In genomic region chr5:141001854-141002666, GRCh38 we compare ENCODE assay signal across 11 cellular contexts. TPM values are rescaled to one million over a fixed set of nuclear protein-coding genes. Genes with fewer than 3 reads are reported as not detected.
DNase-seq lines count a peak whose midpoint lies in the region; ATAC-seq, FAIRE-seq and TF ChIP-seq lines count a peak whose summit lies in the region.
"Had no signal": no experiment of that assay in that cellular context is flagged by ENCODE, and none has a peak within 500 bp of the region (broad histone marks: within the 10 kb centered on the region; RNA-seq: fewer than 3 reads in every experiment).

No MANE protein-coding gene starts in this region.

- no peak for TF ChIP-seq POLR2A in heart left ventricle (IDR thresholded peaks at IDR 0.05)

- POLR2A ChIA-PET in T-cell (lab: Charles Lee): no interaction called here

- H3K27me3 Mint-ChIP-seq in T-cell: peaks cover 28 to 42% of the 10 kb centered on the region in 2 donors

- WGBS in heart left ventricle, 4 donors: 2 to 4% (median 4%) methylated on average over 18 to 19 of the region's 19 CpGs

- no peaks in the 10 kb centered on the region for H3K36me3 Mint-ChIP-seq in T-cell

- TF ChIP-seq CTCF in heart left ventricle (IDR thresholded peaks at IDR 0.05) (no peak), right atrium auricular region (IDR thresholded peaks at IDR 0.05) (no peak)

- peak in 2 of 5 donors; percentile 7 to 19 for DNase-seq in heart left ventricle
- DNase-seq in right atrium auricular region (ENCODE audit: low spot score): no peak
- peak; percentile 1 for DNase-seq in adipocyte (ENCODE audit: low read depth)
- DNase-seq in kidney tubule cell (ENCODE audit: low spot score): peak; percentile 57
- DNase-seq in urothelium cell line (ENCODE audit: low spot score): peak; percentile 24
- no peak for DNase-seq in T-cell

- H3K4me1 ChIP-seq in heart left ventricle: peaks cover 0 to 12% (median 2%) of the 10 kb centered on the region in 12 donors
- peaks cover 0 to 7% of the 10 kb centered on the region in 2 donors for H3K4me1 ChIP-seq in right atrium auricular region
- no peaks in the 10 kb centered on the region for H3K4me1 ChIP-seq in adipocyte (ENCODE audit: control insufficient read depth, insufficient read depth, low read length)

- ATAC-seq in heart left ventricle (peak in 3 of 4 donors; percentile 9 to 51 (median 49)), GM18498 (IDR thresholded peaks at IDR 0.05; ENCODE audit: unreplicated experiment) (no peak), GM21390 (IDR thresholded peaks at IDR 0.05; ENCODE audit: unreplicated experiment) (no peak), T-cell (replicated peaks in 1 of 4) (no peak)
- ATAC-seq: K562 had no signal

- peaks cover 0 to 3% (median 0%) of the 10 kb centered on the region in 3 donors for H3K9me3 Mint-ChIP-seq in T-cell

- H3K4me1 Mint-ChIP-seq in T-cell: peaks cover 5 to 13% (median 6%) of the 10 kb centered on the region in 3 donors

- H3K27me3 ChIP-seq in heart left ventricle: peaks cover 3 to 39% (median 20%) of the 10 kb centered on the region in 9 donors
- H3K27me3 ChIP-seq in right atrium auricular region: peaks cover 0 to 3% of the 10 kb centered on the region in 2 donors
- H3K27me3 ChIP-seq in adipocyte (replicated peaks; ENCODE audit: control insufficient read depth, insufficient read depth, low read length): peaks cover 3% of the 10 kb centered on the region

- H3K36me3 ChIP-seq in heart left ventricle (no peaks in the 10 kb centered on the region), right atrium auricular region (no peaks in the 10 kb centered on the region), adipocyte (ENCODE audit: control insufficient read depth, insufficient read depth, low read length, severe bottlenecking) (no peaks in the 10 kb centered on the region)
- H3K36me3 ChIP-seq: BLaER1 treated with 17β-estradiol and CSF1 and Interleukin-3, amounts not matched to agents 10 nM and 100 nM had no signal

- H3K27ac ChIP-seq in heart left ventricle (no peak overlapping the region), right atrium auricular region (no peak overlapping the region)
- H3K27ac ChIP-seq: BLaER1 treated with 17β-estradiol and CSF1 and Interleukin-3, amounts not matched to agents 10 nM and 100 nM had no signal

- no peak overlapping the region for H3K27ac Mint-ChIP-seq in T-cell
- H3K27ac Mint-ChIP-seq: dendritic cell treated with granulocyte-macrophage colony-stimulating factor and Interleukin-4, amounts not matched to agents 40 ng/mL and 50 ng/mL, for 4 days had no signal

- H3K9ac ChIP-seq in adipocyte (ENCODE audit: low read length): no peak overlapping the region
- H3K9ac ChIP-seq: BLaER1 treated with 17β-estradiol and CSF1 and Interleukin-3, amounts not matched to agents 10 nM and 100 nM had no signal

- H3K9me3 ChIP-seq in heart left ventricle: no peaks in the 10 kb centered on the region
- H3K9me3 ChIP-seq in right atrium auricular region: no peaks in the 10 kb centered on the region
- no peaks in the 10 kb centered on the region for H3K9me3 ChIP-seq in adipocyte (ENCODE audit: control insufficient read depth, low read length)
- H3K9me3 ChIP-seq: BLaER1 treated with 17β-estradiol and CSF1 and Interleukin-3, amounts not matched to agents 10 nM and 100 nM had no signal

- CTCF ChIA-PET in T-cell (lab: Charles Lee): interaction anchor here in 1 of 2 donors (0.5 kb wide), 1 partner anchor 329 kb away, joined by 11 read pairs; no protein-coding TSS in a partner anchor

- FAIRE-seq in urothelium cell line (lab: Jason Lieb, UNC): no peak
- FAIRE-seq: K562 had no signal

- intact Hi-C loops in heart left ventricle (cut with DNase I): no loop called here

- H3K4me3 ChIP-seq in heart left ventricle (peak overlapping the region in 9 of 12 donors; percentile 5 to 39 (median 25)), right atrium auricular region (peak overlapping the region in 1 of 2 donors; percentile 32), adipocyte (ENCODE audit: low read length) (peak overlapping the region; percentile 37)
- H3K4me3 ChIP-seq: BLaER1 treated with 17β-estradiol and CSF1 and Interleukin-3, amounts not matched to agents 10 nM and 100 nM; K562 had no signal

- H3K4me3 Mint-ChIP-seq in T-cell: peak overlapping the region in 1 of 3 donors; percentile 24
- H3K4me3 Mint-ChIP-seq: dendritic cell treated with granulocyte-macrophage colony-stimulating factor and Interleukin-4, amounts not matched to agents 40 ng/mL and 50 ng/mL, for 4 days had no signal

RNA-seq across cellular contexts. Expression of gene PCDHAC2, which starts 35.8 kb away (rescaled TPM):
- 1 to 10 TPM in 2 of 9 donors, under 1 TPM in 7; 0.07 to 2.2 (median 0.47) TPM for total RNA-seq in heart left ventricle
- under 1 TPM in 1 of 2 donors, not detected in 1; 0.07 TPM for polyA plus RNA-seq in heart left ventricle
- total RNA-seq in right atrium auricular region: 1 to 10 TPM; 3.7 to 4.1 TPM
- under 1 TPM in 1 of 5 donors, not detected in 4; 0.03 TPM for total RNA-seq in T-cell
- total RNA-seq: K562 had no signal

RNA-seq across cellular contexts. Expression of gene PCDHB1, which starts 49.1 kb away (rescaled TPM):
- total RNA-seq in heart left ventricle (under 1 TPM in 2 of 9 donors, not detected in 7; 0.04 to 0.05 TPM), right atrium auricular region (not detected), T-cell (not detected)
- not detected for polyA plus RNA-seq in heart left ventricle
- total RNA-seq: K562 had no signal
- polyA plus RNA-seq: K562 had no signal

Comparison
In these comparisons a context has a peak if more than half of its experiments do, and no peak if none do; other contexts are left out.
1. ATAC-seq: peak in heart left ventricle (3 of 4); none in GM18498 (single experiment), GM21390 (single experiment) and T-cell (0 of 4).
2. DNase-seq: peak in adipocyte (single experiment), kidney tubule cell (single experiment) and urothelium cell line (single experiment); none in right atrium auricular region (single experiment) and T-cell (0 of 34).